In the genomic region with DNA sequence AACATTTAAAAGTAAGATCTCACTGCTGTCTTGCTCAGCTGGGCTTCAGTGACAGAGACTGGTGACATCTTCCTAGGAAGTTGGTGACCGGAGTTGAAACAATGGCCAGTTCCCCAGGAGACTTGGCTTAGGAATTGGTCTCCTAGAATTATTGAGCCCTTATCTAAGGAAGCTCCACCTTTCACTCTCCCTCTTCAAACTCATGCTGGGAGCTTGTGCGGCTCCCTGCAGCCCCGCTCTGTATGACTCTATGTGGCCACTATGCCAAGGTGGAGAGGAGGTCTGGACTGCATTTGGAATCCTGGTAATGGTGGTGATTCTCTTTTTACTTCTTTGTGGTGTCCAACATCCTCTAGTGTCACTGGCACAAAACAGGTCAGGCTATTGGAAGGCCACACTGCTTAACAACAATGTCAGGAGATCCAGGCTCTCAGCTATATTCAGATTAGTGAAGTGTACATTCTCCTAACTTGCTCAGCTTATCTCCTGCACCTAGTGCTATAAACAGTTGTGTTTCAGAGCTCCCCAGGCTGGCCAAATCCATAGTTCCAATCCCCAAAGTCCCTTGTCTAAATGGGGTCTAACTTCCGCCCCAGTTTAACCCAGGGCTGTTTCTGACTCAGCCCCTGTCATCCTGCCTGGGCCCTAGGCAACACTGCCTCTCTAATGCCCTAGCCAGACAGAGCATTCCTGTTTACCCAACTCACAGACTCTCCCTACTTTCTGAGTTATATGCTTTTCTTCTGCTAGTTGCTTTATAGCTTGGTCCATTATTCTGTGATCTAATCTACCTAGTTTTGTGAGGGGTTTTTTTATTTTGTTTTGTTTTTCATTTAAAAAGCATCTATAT, we compare ENCODE assay signal across 1 cellular context.
TF ChIP-seq lines count a peak whose summit lies in the region.

No MANE protein-coding gene starts in this region.

TF ChIP-seq in endothelial cell of umbilical vein, 7 proteins besides CTCF, POLR2A, EP300 and RAD21 (continued from another document):
- peak; percentile 67 for TF ChIP-seq FOS (IDR thresholded peaks at IDR 0.05; ENCODE audit: borderline replicate concordance, insufficient read depth, low read length)
